ENCODE assay signal across 1 cellular context in genomic region chr22:21014202-21015050, GRCh38.
TF ChIP-seq lines count a peak whose summit lies in the region.

No MANE protein-coding gene starts in this region.

TF ChIP-seq in IMR-90, 13 proteins besides CTCF, POLR2A, EP300 and RAD21:
- peak; percentile 93 for TF ChIP-seq MXI1 (IDR thresholded peaks at IDR 0.05; ENCODE audit: borderline replicate concordance, low read depth, low read length)
- peak; percentile 37; the same call in 1 of the 2 replicates for TF ChIP-seq USF2 (IDR thresholded peaks at IDR 0.05; ENCODE audit: low read depth, low read length)
- no peak for TF ChIP-seq NFE2L2 (IDR thresholded peaks at IDR 0.05; ENCODE audit: low read depth, low read length)
- TF ChIP-seq BHLHE40 (IDR thresholded peaks at IDR 0.05; ENCODE audit: low read depth, low read length), result peak; percentile 58; the same call in 1 of the 2 replicates
